In genomic region chr6:12842126-12842525, GRCh38 we compare ENCODE assay signal across 19 cellular contexts.
DNase-seq lines count a peak whose midpoint lies in the region; ATAC-seq, FAIRE-seq and TF ChIP-seq lines count a peak whose summit lies in the region.
"Had no signal": no experiment of that assay in that cellular context is flagged by ENCODE, and none has a peak within 500 bp of the region (broad histone marks: within the 10 kb centered on the region; RNA-seq: fewer than 3 reads in every experiment).

No MANE protein-coding gene starts in this region.

- DNase-seq in AG10803 (ENCODE audit: low read depth), result peak; percentile 44
- DNase-seq in ELR (ENCODE audit: low read depth), result peak; percentile 57
- peak; percentile 6 for DNase-seq in stromal cell of bone marrow (ENCODE audit: low read depth)
- DNase-seq in NCI-H2029 (lab: John Stamatoyannopoulos, UW), result no peak
- no peak for DNase-seq in COR-L47 (lab: John Stamatoyannopoulos, UW)
- DNase-seq: AML-193; CD4-positive, alpha-beta T cell; DMS153; DMS79; GOT3; H7; HFFc6; KG1 had no signal

- no peak for TF ChIP-seq CTCF in AG10803 (conservative IDR thresholded peaks at IDR 0.05; ENCODE audit: low read length)

- no peak overlapping the region for H3K4me3 ChIP-seq in AG10803 (ENCODE audit: low read length)

- no peak for ATAC-seq in HG02938 (IDR thresholded peaks at IDR 0.05; ENCODE audit: unreplicated experiment)
- ATAC-seq: HCT116 had no signal

- peak; percentile 25 for FAIRE-seq in TTC549 (lab: Jason Lieb, UNC)
- FAIRE-seq: G401.6, GM12892, GM18507 had no signal

Comparison
In these comparisons a context has a peak if more than half of its experiments do, and no peak if none do; other contexts are left out.
1. DNase-seq: peak in AG10803 (single experiment), ELR (single experiment) and stromal cell of bone marrow (single experiment); none in NCI-H2029 (single experiment) and COR-L47 (single experiment).